In the genomic region with DNA sequence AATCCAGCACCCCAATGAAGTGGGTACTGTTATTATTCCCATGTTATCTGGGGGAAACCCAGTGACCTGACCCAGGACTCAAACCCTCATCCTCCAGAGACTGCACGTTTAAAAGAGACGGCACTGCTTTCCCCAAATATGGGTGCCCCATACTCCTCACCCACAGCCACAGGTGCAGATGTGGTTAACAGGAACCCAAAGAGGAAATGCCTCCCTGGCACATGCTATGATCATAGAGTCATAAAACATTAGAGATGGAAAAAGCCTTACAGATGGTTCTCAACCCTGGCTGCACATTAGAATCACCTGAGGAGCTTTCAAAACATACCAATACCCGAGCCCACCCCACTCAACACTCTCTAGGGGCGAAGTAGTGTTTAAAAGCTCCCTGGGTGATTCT, we compare ENCODE assay signal across 25 cellular contexts.
"Had no signal": no experiment of that assay in that cellular context is flagged by ENCODE, and none has a peak within 500 bp of the region (broad histone marks: within the 10 kb centered on the region; RNA-seq: fewer than 3 reads in every experiment).

No MANE protein-coding gene starts in this region.

- H3K9me3 Mint-ChIP-seq: activated CD4-positive, alpha-beta memory T cell treated with anti-CD3 and anti-CD28 coated beads for 36 hours; activated naive CD4-positive, alpha-beta T cell treated with anti-CD3 and anti-CD28 coated beads, Interleukin-2, amount 50 U/mL, for 72 hours; activated T-cell treated with anti-CD3 and anti-CD28 coated beads, Interleukin-2, amount 50 U/mL, for 4 hours; mesothelial cell of epicardium; nephron; stimulated activated naive CD8-positive, alpha-beta T cell treated with anti-CD3 and anti-CD28 coated beads, Interleukin-15, Interleukin-2, amounts not matched to agents 100 ng/mL and 50 ng/mL, for 24 hours; T-helper 1 cell treated with Interleukin-12 subunit alpha and Interleukin-12 subunit beta and Interleukin-4 antibody, amounts not matched to agents 30 μg/mL and 1 μg/mL, for 36 hours had no signal

- H3K4me1 Mint-ChIP-seq: mesothelial cell of epicardium, nephron had no signal

- H3K4me3 ChIP-seq: adrenal gland, breast epithelium, gastrocnemius medialis, lung, suprapubic skin, transverse colon, vagina had no signal

- ATAC-seq: activated naive CD4-positive, alpha-beta T cell treated with anti-CD3 and anti-CD28 coated beads, Interleukin-2, amount 50 U/mL, for 72 hours; activated T-cell treated with anti-CD3 and anti-CD28 coated beads, Interleukin-2, amount 50 U/mL, for 4 hours; gastrocnemius medialis; left lobe of liver had no signal

- H3K4me1 ChIP-seq: adrenal gland, breast epithelium, gastrocnemius medialis, transverse colon, vagina had no signal

- H3K9me3 ChIP-seq: adrenal gland, breast epithelium, gastrocnemius medialis, suprapubic skin, transverse colon, vagina had no signal

- H3K36me3 Mint-ChIP-seq: activated CD4-positive, alpha-beta memory T cell treated with anti-CD3 and anti-CD28 coated beads for 36 hours; activated naive CD4-positive, alpha-beta T cell treated with anti-CD3 and anti-CD28 coated beads, Interleukin-2, amount 50 U/mL, for 72 hours; mesothelial cell of epicardium had no signal

- H3K4me3 Mint-ChIP-seq: activated CD4-positive, alpha-beta memory T cell treated with anti-CD3 and anti-CD28 coated beads for 36 hours; activated T-cell treated with anti-CD3 and anti-CD28 coated beads, Interleukin-2, amount 50 U/mL, for 4 hours; mesothelial cell of epicardium; nephron; stimulated activated naive CD8-positive, alpha-beta T cell treated with anti-CD3 and anti-CD28 coated beads, Interleukin-15, Interleukin-2, amounts not matched to agents 100 ng/mL and 50 ng/mL, for 24 hours; T-helper 1 cell treated with Interleukin-12 subunit alpha and Interleukin-12 subunit beta and Interleukin-4 antibody, amounts not matched to agents 30 μg/mL and 1 μg/mL, for 36 hours had no signal

- H3K27ac ChIP-seq: adrenal gland, breast epithelium, gastrocnemius medialis, suprapubic skin, transverse colon, vagina, VCaP had no signal

- DNase-seq: activated CD4-positive, alpha-beta memory T cell treated with anti-CD3 and anti-CD28 coated beads for 36 hours; activated CD4-positive, CD25-positive, alpha-beta regulatory T cell treated with anti-CD3 and anti-CD28 coated beads, Interleukin-2, amount 50 U/mL, for 72 hours; activated effector memory CD4-positive, alpha-beta T cell treated with anti-CD3 and anti-CD28 coated beads, Interleukin-2, amount 50 U/mL, for 16 hours; activated T-cell treated with anti-CD3 and anti-CD28 coated beads, Interleukin-2, amount 50 U/mL, for 4 hours; adrenal gland; cerebellar nuclear complex; cortex of kidney; gastrocnemius medialis; head of caudate nucleus; kidney; nucleus accumbens; retina; stimulated activated CD8-positive, alpha-beta memory T cell treated with anti-CD3 and anti-CD28 coated beads, Interleukin-4, amount 100 ng/mL, for 48 hours; transverse colon had no signal

- H3K27ac Mint-ChIP-seq: activated CD4-positive, alpha-beta memory T cell treated with anti-CD3 and anti-CD28 coated beads for 36 hours; activated naive CD4-positive, alpha-beta T cell treated with anti-CD3 and anti-CD28 coated beads, Interleukin-2, amount 50 U/mL, for 72 hours; mesothelial cell of epicardium; nephron; stimulated activated naive CD8-positive, alpha-beta T cell treated with anti-CD3 and anti-CD28 coated beads, Interleukin-15, Interleukin-2, amounts not matched to agents 100 ng/mL and 50 ng/mL, for 24 hours; T-helper 1 cell treated with Interleukin-12 subunit alpha and Interleukin-12 subunit beta and Interleukin-4 antibody, amounts not matched to agents 30 μg/mL and 1 μg/mL, for 36 hours had no signal

- H3K27me3 ChIP-seq: vagina had no signal

- H3K36me3 ChIP-seq: adrenal gland, breast epithelium, gastrocnemius medialis, suprapubic skin, transverse colon, vagina had no signal
